ENCODE assay signal across 8 cellular contexts in the genomic region with DNA sequence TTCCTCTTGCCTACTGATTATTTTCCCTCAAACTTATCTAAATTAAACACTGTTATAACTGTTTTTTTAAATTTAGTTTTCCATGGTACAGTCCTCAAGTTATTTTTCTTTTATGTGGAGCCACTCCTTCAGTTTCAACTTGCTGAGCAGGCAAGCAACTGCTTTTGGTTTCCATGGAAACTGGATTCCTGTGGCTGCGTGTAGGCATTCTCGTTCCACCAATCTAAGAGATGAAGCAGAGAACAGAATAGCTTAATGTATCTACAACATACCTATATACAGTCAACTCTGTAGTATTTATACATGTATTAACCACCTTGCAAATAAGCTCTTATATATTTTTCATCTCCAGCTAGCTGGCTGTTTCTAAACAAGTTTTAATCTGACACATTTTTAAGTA. TPM values are rescaled to one million over a fixed set of nuclear protein-coding genes. Genes with fewer than 3 reads are reported as not detected.
DNase-seq lines count a peak whose midpoint lies in the region; ATAC-seq, FAIRE-seq and TF ChIP-seq lines count a peak whose summit lies in the region.

No MANE protein-coding gene starts in this region.

- 22% methylated on average over 2 of the region's 2 CpGs for WGBS in right cardiac atrium

- peaks cover 0 to 16% (median 3%) of the 10 kb centered on the region in 7 donors for H3K4me1 Mint-ChIP-seq in naive thymus-derived CD4-positive, alpha-beta T cell
- H3K4me1 Mint-ChIP-seq in glutamatergic neuron (ENCODE audit: low read depth, unreplicated experiment) = no peaks in the 10 kb centered on the region

- ATAC-seq in right cardiac atrium (peak; percentile 55 to 69), GM18861 (IDR thresholded peaks at IDR 0.05; ENCODE audit: unreplicated experiment) (no peak), GM21529 (IDR thresholded peaks at IDR 0.05; ENCODE audit: unreplicated experiment) (no peak)
- ATAC-seq in naive thymus-derived CD4-positive, alpha-beta T cell = no peak

- peak; percentile 41 for FAIRE-seq in TTC549 (lab: Jason Lieb, UNC)

- H3K4me3 Mint-ChIP-seq in naive thymus-derived CD4-positive, alpha-beta T cell = no peak overlapping the region
- no peak overlapping the region for H3K4me3 Mint-ChIP-seq in glutamatergic neuron (ENCODE audit: unreplicated experiment)

- H3K27ac ChIP-seq in right cardiac atrium (ENCODE audit: low read length) (no peak overlapping the region), left ventricle myocardium inferior (replicated peaks) (no peak overlapping the region)
- H3K27ac ChIP-seq in naive thymus-derived CD4-positive, alpha-beta T cell (ENCODE audit: low read depth, low read length) = no peak overlapping the region

- H3K27me3 Mint-ChIP-seq in naive thymus-derived CD4-positive, alpha-beta T cell = no peaks in the 10 kb centered on the region
- H3K27me3 Mint-ChIP-seq in glutamatergic neuron (ENCODE audit: unreplicated experiment) = no peaks in the 10 kb centered on the region

- peaks cover 0 to 32% (median 14%) of the 10 kb centered on the region in 5 donors for H3K36me3 Mint-ChIP-seq in naive thymus-derived CD4-positive, alpha-beta T cell
- H3K36me3 Mint-ChIP-seq in glutamatergic neuron (ENCODE audit: unreplicated experiment) = no peaks in the 10 kb centered on the region

- H3K27me3 ChIP-seq in right cardiac atrium (ENCODE audit: control insufficient read depth, insufficient read depth) (no peaks in the 10 kb centered on the region), left ventricle myocardium inferior (ENCODE audit: low read depth) (no peaks in the 10 kb centered on the region)
- H3K27me3 ChIP-seq in naive thymus-derived CD4-positive, alpha-beta T cell (ENCODE audit: control insufficient read depth in 2 of 2, insufficient read depth in 2 of 2, low read length in 2 of 2) = no peaks in the 10 kb centered on the region

- H3K9me3 ChIP-seq in right cardiac atrium (ENCODE audit: control insufficient read depth, low read length) (no peaks in the 10 kb centered on the region), left ventricle myocardium inferior (replicated peaks) (no peaks in the 10 kb centered on the region)
- H3K9me3 ChIP-seq in naive thymus-derived CD4-positive, alpha-beta T cell (ENCODE audit: control insufficient read depth in 2 of 3, low read length in 3 of 3) = no peaks in the 10 kb centered on the region

- TF ChIP-seq CTCF in left ventricle myocardium inferior (IDR thresholded peaks at IDR 0.05; ENCODE audit: borderline replicate concordance) (no peak), glutamatergic neuron (IDR thresholded peaks at IDR 0.05; ENCODE audit: partially characterized antibody, unreplicated experiment) (no peak)

- peaks cover 18% of the 10 kb centered on the region for H3K36me3 ChIP-seq in left ventricle myocardium inferior
- H3K36me3 ChIP-seq in naive thymus-derived CD4-positive, alpha-beta T cell (ENCODE audit: control insufficient read depth in 2 of 3, insufficient read depth in 3 of 3, low read length in 3 of 3) = peaks cover 0 to 9% (median 3%) of the 10 kb centered on the region in 3 experiments

- POLR2A ChIA-PET in naive thymus-derived CD4-positive, alpha-beta T cell (lab: Charles Lee) = interaction anchor here (2.1 kb wide), 1 partner anchor 24 kb away, joined by 5 read pairs; no protein-coding TSS in a partner anchor

- H3K4me3 ChIP-seq in right cardiac atrium (ENCODE audit: low read length) (no peak overlapping the region), left ventricle myocardium inferior (no peak overlapping the region)
- H3K4me3 ChIP-seq in naive thymus-derived CD4-positive, alpha-beta T cell (ENCODE audit: low read length) = no peak overlapping the region

- CTCF ChIA-PET in naive thymus-derived CD4-positive, alpha-beta T cell (lab: Charles Lee) = no interaction called here

- H3K4me1 ChIP-seq in right cardiac atrium (ENCODE audit: control insufficient read depth, insufficient read depth, low read length) (no peaks in the 10 kb centered on the region), left ventricle myocardium inferior (peaks cover 4% of the 10 kb centered on the region)
- no peaks in the 10 kb centered on the region for H3K4me1 ChIP-seq in naive thymus-derived CD4-positive, alpha-beta T cell (ENCODE audit: control insufficient read depth in 2 of 2, insufficient read depth in 2 of 2, low read length in 2 of 2)

- DNase-seq in right cardiac atrium (peak in 1 of 3 donors; percentile 33), left ventricle myocardium inferior (no peak), iPS-NIHi7 (ENCODE audit: extremely low spot score) (peak; percentile 12), glutamatergic neuron (no peak)
- no peak for DNase-seq in naive thymus-derived CD4-positive, alpha-beta T cell

- no peaks in the 10 kb centered on the region for H3K9me3 Mint-ChIP-seq in naive thymus-derived CD4-positive, alpha-beta T cell
- H3K9me3 Mint-ChIP-seq in glutamatergic neuron (ENCODE audit: unreplicated experiment) = no peaks in the 10 kb centered on the region

- intact Hi-C loops in right cardiac atrium (cut with DNase I) (no loop called here), left ventricle myocardium inferior (cut with micrococcal nuclease) (no loop called here)
- intact Hi-C loops in naive thymus-derived CD4-positive, alpha-beta T cell (cut with micrococcal nuclease) = no loop called here

- peak overlapping the region in 3 of 9 donors; percentile 19 to 42 (median 20) for H3K27ac Mint-ChIP-seq in naive thymus-derived CD4-positive, alpha-beta T cell
- no peak overlapping the region for H3K27ac Mint-ChIP-seq in glutamatergic neuron (ENCODE audit: unreplicated experiment)

RNA-seq across cellular contexts. Expression of gene ANXA2, which starts 25.8 kb away (rescaled TPM):
- 100 to 1,000 TPM; 126 to 293 (median 224) TPM for total RNA-seq in right cardiac atrium
- 240 TPM for polyA plus RNA-seq in right cardiac atrium
- 123 TPM for total RNA-seq in left ventricle myocardium inferior
- 100 to 1,000 TPM in 2 of 5 experiments, 10 to 100 TPM in 3; 28.8 to 377 (median 42.4) TPM for total RNA-seq in naive thymus-derived CD4-positive, alpha-beta T cell
- 10 to 100 TPM; 25.5 to 36.6 TPM for polyA plus RNA-seq in naive thymus-derived CD4-positive, alpha-beta T cell
- total RNA-seq in glutamatergic neuron (ENCODE audit: unreplicated experiment) = 925 TPM

RNA-seq across cellular contexts. Expression of gene ICE2, which starts 55.4 kb away (rescaled TPM):
- total RNA-seq in right cardiac atrium (10 to 100 TPM; 27.4 to 31.3 (median 30.1) TPM), left ventricle myocardium inferior (22.9 TPM), glutamatergic neuron (ENCODE audit: unreplicated experiment) (53.9 TPM)
- 11.0 TPM for polyA plus RNA-seq in right cardiac atrium
- 10 to 100 TPM; 44.8 to 70.9 (median 68.0) TPM for total RNA-seq in naive thymus-derived CD4-positive, alpha-beta T cell
- 10 to 100 TPM; 45.6 to 54.7 TPM for polyA plus RNA-seq in naive thymus-derived CD4-positive, alpha-beta T cell

Comparison
In these comparisons a context has a peak if more than half of its experiments do, and no peak if none do; other contexts are left out.
1. ATAC-seq: peak in right cardiac atrium (2 of 2); none in GM18861 (single experiment), naive thymus-derived CD4-positive, alpha-beta T cell (single experiment) and GM21529 (single experiment).